In genomic region chr14:68715032-68715924, GRCh38 we compare ENCODE assay signal across 1 cellular context.
TF ChIP-seq lines count a peak whose summit lies in the region.

No MANE protein-coding gene starts in this region.

TF ChIP-seq in A549, 52 proteins besides CTCF, POLR2A, EP300 and RAD21 (continued from another document):
- TF ChIP-seq PBX3 (IDR thresholded peaks at IDR 0.05): no peak
TF ChIP-seq in A549: peak in this region for 0.
